9 cellular contexts compared by ENCODE assay signal in the genomic region with DNA sequence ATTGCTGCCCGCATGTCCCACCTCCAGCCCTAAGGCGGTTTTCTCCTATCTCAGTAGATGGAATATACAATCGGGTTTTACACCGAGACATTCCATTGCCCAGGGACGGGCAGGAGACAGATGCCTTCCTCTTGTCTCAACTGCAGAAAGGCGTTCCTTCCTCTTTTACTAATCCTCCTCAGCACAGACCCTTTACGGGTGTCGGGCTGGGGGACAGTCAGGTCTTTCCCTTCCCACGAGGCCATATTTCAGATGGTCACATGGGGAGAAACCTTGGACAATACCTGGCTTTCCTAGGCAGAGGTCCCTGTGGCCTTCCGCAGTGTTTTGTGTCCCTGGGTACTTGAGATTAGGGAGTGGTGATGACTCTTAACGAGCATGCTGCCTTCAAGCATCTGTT. TPM values are rescaled to one million over a fixed set of nuclear protein-coding genes. Genes with fewer than 3 reads are reported as not detected.
A peak's percentile ranks its signal among the peaks of the same experiment; 100 is the strongest.
DNase-seq lines count a peak whose midpoint lies in the region; FAIRE-seq and TF ChIP-seq lines count a peak whose summit lies in the region.
"Not testable (repeated sequence)": the region's sequence is repeated elsewhere in the genome, so short reads cannot be mapped to it uniquely, and the experiment has no call there.
"Had no signal": no experiment of that assay in that cellular context is flagged by ENCODE, and none has a peak within 500 bp of the region (broad histone marks: within the 10 kb centered on the region; RNA-seq: fewer than 3 reads in every experiment).

No MANE protein-coding gene starts in this region.

- not testable (repeated sequence) for H3K23ac ChIP-seq in H1 (ENCODE audit: insufficient read length)

- H2AK5ac ChIP-seq in H1 (ENCODE audit: low read depth, low read length) = not testable (repeated sequence)

- not testable (repeated sequence) for H3F3A ChIP-seq in neural progenitor cell (ENCODE audit: low read depth)

- not testable (repeated sequence) for H3K79me2 ChIP-seq in H1 (ENCODE audit: control insufficient read depth in 1 of 2, insufficient read depth in 2 of 2, low read length in 2 of 2); hepatocyte; neural progenitor cell (ENCODE audit: low read depth)

- not testable (repeated sequence) for H3K27me3 Mint-ChIP-seq in neural progenitor cell (ENCODE audit: insufficient read depth, low read depth)

- H3K23me2 ChIP-seq in H1 (ENCODE audit: low read depth, low read length) = not testable (repeated sequence)

- H2BK5ac ChIP-seq in H1 (ENCODE audit: low read depth, low read length) = 0 out of 2 replicates have a peak overlapping the region, but pooled peaks have one; percentile 69

- H3K4ac ChIP-seq in H1 (replicated peaks; ENCODE audit: insufficient read length, low read depth, low read length) = not testable (repeated sequence)

- H2BK12ac ChIP-seq in H1 (ENCODE audit: low read depth, low read length) = not testable (repeated sequence)

- not testable (repeated sequence) for H2AFZ ChIP-seq in H1 (ENCODE audit: low read length); hepatocyte; neural progenitor cell (replicated peaks)

- not testable (repeated sequence) for H3K36me3 Mint-ChIP-seq in neural progenitor cell

- peaks cover 17% of the 10 kb centered on the region for H3K4me1 Mint-ChIP-seq in neural progenitor cell

- FAIRE-seq in H1 (lab: Jason Lieb, UNC) = not testable (repeated sequence)

- H3K79me1 ChIP-seq in H1 (ENCODE audit: low read depth, low read length) = not testable (repeated sequence)

- peak; percentile 60 to 67 for DNase-seq in NCI-H524 (lab: John Stamatoyannopoulos, UW)
- DNase-seq in WERI-Rb-1; H1 (ENCODE audit: low read depth in 1 of 2, low spot score in 2 of 2); hepatocyte (ENCODE audit: low spot score); neural progenitor cell (ENCODE audit: low spot score): not testable (repeated sequence)

- H3K9me3 ChIP-seq in ES-I3 (ENCODE audit: control insufficient read depth, insufficient read depth, low read length); HUES48 (ENCODE audit: control insufficient read depth, insufficient read depth, low read length); WERI-Rb-1 (ENCODE audit: severe bottlenecking); H1 (ENCODE audit: insufficient read depth in 2 of 2, low read depth in 1 of 2, low read length in 1 of 2); hepatocyte (ENCODE audit: low read depth); neural progenitor cell (ENCODE audit: low read depth): not testable (repeated sequence)

- not testable (repeated sequence) for H4K91ac ChIP-seq in H1 (replicated peaks; ENCODE audit: insufficient read length, low read length)

- H4K20me1 ChIP-seq in H1 (replicated peaks in 1 of 2; ENCODE audit: control insufficient read depth in 1 of 2, insufficient read depth in 2 of 2, low read length in 2 of 2); hepatocyte (ENCODE audit: insufficient read depth, poor library complexity, severe bottlenecking); neural progenitor cell (ENCODE audit: low read depth): not testable (repeated sequence)

- not testable (repeated sequence) for H3K9me2 ChIP-seq in hepatocyte (replicated peaks; ENCODE audit: insufficient read depth)

- WGBS in H1 (ENCODE audit: extremely low coverage in 1 of 2, insufficient coverage in 1 of 2, insufficient read length in 1 of 2, insufficient replicate concordance in 2 of 2, low coverage in 1 of 2, low lambda C conversion rate in 2 of 2, missing lambda C conversion rate in 1 of 2), 2 experiments = 58% methylated on average over 4 of the region's 11 CpGs; no CpG with 5 or more reads in 1 of the 2 experiments
- WGBS in hepatocyte (ENCODE audit: low lambda C conversion rate, missing lambda C conversion rate) = 32% methylated on average over 11 of the region's 11 CpGs

- 0 out of 2 replicates have a peak overlapping the region, but pooled peaks have one; percentile 5 for H3K9ac ChIP-seq in ES-I3 (ENCODE audit: low read depth, low read length)
- not testable (repeated sequence) for H3K9ac ChIP-seq in HUES48 (ENCODE audit: low read depth, low read length); H1 (replicated peaks in 1 of 4; ENCODE audit: extremely low read depth in 1 of 4, low read depth in 3 of 4, low read length in 3 of 4); neural progenitor cell

- POLR2A ChIA-PET in H1 (lab: Charles Lee; ENCODE audit: partially characterized antibody) = not testable (repeated sequence)

- not testable (repeated sequence) for H2BK120ac ChIP-seq in H1 (replicated peaks; ENCODE audit: low read depth, low read length)

- TF ChIP-seq RAD21 in H1 (IDR thresholded peaks at IDR 0.05 in 1 of 2, conservative IDR thresholded peaks at IDR 0.05 in 1 of 2; ENCODE audit: low read depth in 2 of 2, low read length in 2 of 2) = not testable (repeated sequence)

- H4K5ac ChIP-seq in H1 (ENCODE audit: insufficient read length, low read depth, low read length) = not testable (repeated sequence)

- H2BK20ac ChIP-seq in H1 (ENCODE audit: low read length) = not testable (repeated sequence)

- H3K27ac Mint-ChIP-seq in neural progenitor cell = not testable (repeated sequence)

- not testable (repeated sequence) for TF ChIP-seq POLR2A in H1 (IDR thresholded peaks at IDR 0.05; ENCODE audit: control extremely low read depth in 1 of 2, low read depth in 2 of 2, low read length in 2 of 2)

- H3K4me3 Mint-ChIP-seq in neural progenitor cell = not testable (repeated sequence)

- H3K27me3 ChIP-seq in HUES48 (ENCODE audit: control insufficient read depth, insufficient read depth, low read length); WERI-Rb-1 (ENCODE audit: insufficient read depth, low read depth, severe bottlenecking); H1 (replicated peaks in 1 of 4; ENCODE audit: control insufficient read depth in 3 of 4, extremely low read depth in 1 of 4, insufficient read depth in 3 of 4, low read length in 3 of 4); neural progenitor cell: not testable (repeated sequence)
- peaks cover 22% of the 10 kb centered on the region for H3K27me3 ChIP-seq in hepatocyte

- not testable (repeated sequence) for TF ChIP-seq EP300 in H1 (IDR thresholded peaks at IDR 0.05; ENCODE audit: borderline replicate concordance in 1 of 2, low read depth in 2 of 2, low read length in 2 of 2)

- not testable (repeated sequence) for H3K18ac ChIP-seq in H1 (ENCODE audit: extremely low read depth, low read length)

- H2BK15ac ChIP-seq in H1 (ENCODE audit: low read length) = not testable (repeated sequence)

- H3K4me1 ChIP-seq in ES-I3 (ENCODE audit: insufficient read depth, low read length) (peaks cover 27% of the 10 kb centered on the region), HUES48 (ENCODE audit: control insufficient read depth, insufficient read depth, low read length) (peaks cover 38% of the 10 kb centered on the region), H1 (replicated peaks in 1 of 4; ENCODE audit: control insufficient read depth in 3 of 4, insufficient read depth in 4 of 4, low read length in 3 of 4) (peaks cover 6 to 25% (median 18%) of the 10 kb centered on the region in 4 experiments), hepatocyte (ENCODE audit: insufficient read depth) (peaks cover 13% of the 10 kb centered on the region), neural progenitor cell (peaks cover 23% of the 10 kb centered on the region)

- H3K27ac ChIP-seq in HUES48 (ENCODE audit: low read depth, low read length) = peak overlapping the region; percentile 77
- peak overlapping the region; percentile 62 for H3K27ac ChIP-seq in WERI-Rb-1
- not testable (repeated sequence) for H3K27ac ChIP-seq in H1 (ENCODE audit: low read depth, low read length); neural progenitor cell
- H3K27ac ChIP-seq in hepatocyte = peak overlapping the region; percentile 34

- H3K4me2 ChIP-seq in H1 (ENCODE audit: insufficient read depth in 1 of 2, low read depth in 2 of 2, low read length in 2 of 2) (peak overlapping the region in 1 of 2 experiments; percentile 80; a peak in 1 of 4 replicates), neural progenitor cell (peak overlapping the region; percentile 27)
- H3K4me2 ChIP-seq in hepatocyte = not testable (repeated sequence)

- not testable (repeated sequence) for H3K14ac ChIP-seq in H1 (ENCODE audit: insufficient read length)

- not testable (repeated sequence) for H3K36me3 ChIP-seq in ES-I3 (ENCODE audit: insufficient read depth, low read length); HUES48 (ENCODE audit: control insufficient read depth, insufficient read depth, low read length); WERI-Rb-1; H1 (ENCODE audit: control insufficient read depth in 2 of 4, insufficient read depth in 4 of 4, low read length in 3 of 4); hepatocyte (replicated peaks; ENCODE audit: insufficient read depth, low read depth); neural progenitor cell

- CTCF ChIA-PET in H1 (lab: Charles Lee; ENCODE audit: partially characterized antibody) = not testable (repeated sequence)

- not testable (repeated sequence) for H3K9me3 Mint-ChIP-seq in neural progenitor cell

- not testable (repeated sequence) for H3K56ac ChIP-seq in H1 (replicated peaks; ENCODE audit: insufficient read length, low read depth, low read length)

- H3K4me3 ChIP-seq in HUES48 (ENCODE audit: low read depth, low read length); WERI-Rb-1 (ENCODE audit: low read depth, low read length); H1 (ENCODE audit: extremely low read depth in 1 of 4, insufficient read depth in 2 of 4, low read depth in 3 of 4, low read length in 4 of 4); hepatocyte; neural progenitor cell: not testable (repeated sequence)

- TF ChIP-seq CTCF in WERI-Rb-1 (IDR thresholded peaks at IDR 0.05; ENCODE audit: low read depth, low read length); H1 (IDR thresholded peaks at IDR 0.05; ENCODE audit: control extremely low read depth in 1 of 3, insufficient read depth in 1 of 3, low read depth in 1 of 3, low read length in 3 of 3); hepatocyte (IDR thresholded peaks at IDR 0.05; ENCODE audit: poor library complexity); neural progenitor cell (IDR thresholded peaks at IDR 0.05): not testable (repeated sequence)

- not testable (repeated sequence) for H4K8ac ChIP-seq in H1 (ENCODE audit: extremely low read depth, insufficient read depth, low read length)

RNA-seq across cellular contexts. Expression of a gene that starts 1.4 kb away (rescaled TPM):
- 5.4 and 8.3 TPM in 2 replicates for total RNA-seq in H1 (2021; fragmentation: NEBNext Ultra II Directional; extraction: Animal tissue kit (Norgen Biotek cat#: 25700))
- polyA plus RNA-seq in H1 (2011; rRNA removed) (3.2 and 4.7 TPM in 2 replicates), hepatocyte (1.0 and 1.3 TPM in 2 replicates)
- 4.7 TPM for polyA plus RNA-seq in H1 (2011; cell fraction: cytosol; rRNA removed)
- polyA plus RNA-seq in H1 (2011; cell fraction: nucleus; rRNA removed) = 10.5 TPM
- polyA plus RNA-seq in H1 (2012, experiment 1 of 2) = 2.8 to 5.7 TPM (median 4.9 TPM) in 4 replicates
- 2.0 TPM for polyA plus RNA-seq in H1 (2012, experiment 2 of 2)
- 2.8 TPM for polyA plus RNA-seq in H1 (2013, experiment 1 of 2)
- 3.2 TPM for polyA plus RNA-seq in H1 (2013, experiment 2 of 2)
- polyA minus RNA-seq in H1 (2011; rRNA and poly(A)+ RNA removed) = 12.2 and 16.3 TPM in 2 replicates
- 5.1 TPM for polyA minus RNA-seq in H1 (2011; cell fraction: cytosol; rRNA and poly(A)+ RNA removed)
- 14.9 TPM for polyA minus RNA-seq in H1 (2011; cell fraction: nucleus; rRNA and poly(A)+ RNA removed)
- total RNA-seq in hepatocyte (1.8 and 2.5 TPM in 2 replicates), neural progenitor cell (ENCODE audit: low replicate concordance) (2.6 and 5.0 TPM in 2 replicates)
- total RNA-seq: HFFc6 had no signal
- polyA plus RNA-seq: A549 had no signal
